Comparison of ENCODE assay signal across 28 cellular contexts in the genomic region with DNA sequence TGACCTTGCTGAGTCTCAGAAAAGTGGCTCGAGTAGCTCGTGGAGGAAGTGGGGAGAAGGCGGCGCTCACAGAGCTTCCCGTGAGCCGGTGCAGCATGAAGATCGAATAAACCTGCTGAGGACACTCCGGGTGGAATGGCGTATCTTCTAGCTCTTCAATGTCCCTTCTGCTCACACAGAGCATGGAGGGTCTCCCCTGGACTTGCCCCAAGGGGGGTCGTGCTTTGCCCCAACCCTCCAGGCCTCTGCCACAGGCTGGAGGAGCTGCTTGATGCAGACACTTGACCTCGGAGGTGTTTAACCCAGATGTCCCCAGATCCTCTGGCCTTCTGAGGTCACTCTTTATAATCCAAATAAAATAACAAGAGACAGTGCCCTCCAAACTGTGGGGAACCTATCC. TPM values are rescaled to one million over a fixed set of nuclear protein-coding genes. Genes with fewer than 3 reads are reported as not detected.
"Had no signal": no experiment of that assay in that cellular context is flagged by ENCODE, and none has a peak within 500 bp of the region (broad histone marks: within the 10 kb centered on the region; RNA-seq: fewer than 3 reads in every experiment).

No MANE protein-coding gene starts in this region.

- DNase-seq: activated CD4-positive, alpha-beta memory T cell treated with anti-CD3 and anti-CD28 coated beads for 36 hours; activated CD4-positive, alpha-beta T cell treated with anti-CD3 and anti-CD28 coated beads for 1 hour; activated CD8-positive, alpha-beta memory T cell treated with anti-CD3 and anti-CD28 coated beads, Interleukin-2, amount 50 U/mL, for 48 hours; activated naive CD4-positive, alpha-beta T cell; activated naive CD8-positive, alpha-beta T cell treated with anti-CD3 and anti-CD28 coated beads, Interleukin-2, amount 10 ng/mL, durations not matched to agents 7 days and 5 days; activated T-cell treated with anti-CD3 and anti-CD28 coated beads, Interleukin-2, amount 50 U/mL, for 72 hours; cortex of kidney; effector CD4-positive, alpha-beta T cell; foreskin keratinocyte; glutamatergic neuron; mesendoderm; nephron progenitor cell; occipital lobe; right cardiac atrium; SK-N-SH; small intestine; stimulated activated CD4-positive, alpha-beta T cell treated with anti-CD3 and anti-CD28 coated beads, Interleukin-4, amount 100 ng/mL, for 4 hours; stimulated activated CD8-positive, alpha-beta memory T cell treated with anti-CD3 and anti-CD28 coated beads, Interleukin-4, amount 100 ng/mL, for 48 hours; T-cell had no signal

- H3K36me3 Mint-ChIP-seq: activated naive CD8-positive, alpha-beta T cell treated with anti-CD3 and anti-CD28 coated beads, Interleukin-2, amount 10 ng/mL, durations not matched to agents 7 days and 5 days; brain; T-cell; type B pancreatic cell had no signal

- H3K9me3 ChIP-seq: suprapubic skin had no signal

- ATAC-seq: activated T-cell treated with anti-CD3 and anti-CD28 coated beads, Interleukin-2, amount 50 U/mL, for 72 hours; foreskin keratinocyte; right cardiac atrium had no signal

- H3K4me3 Mint-ChIP-seq: activated CD4-positive, alpha-beta memory T cell treated with anti-CD3 and anti-CD28 coated beads for 36 hours; activated naive CD8-positive, alpha-beta T cell treated with anti-CD3 and anti-CD28 coated beads, Interleukin-2, amount 10 ng/mL, durations not matched to agents 7 days and 5 days; activated T-cell treated with anti-CD3 and anti-CD28 coated beads, Interleukin-2, amount 50 U/mL, for 72 hours; brain; central memory CD8-positive, alpha-beta T cell; nephron progenitor cell; stimulated activated naive CD8-positive, alpha-beta T cell treated with anti-CD3 and anti-CD28 coated beads, Interleukin-15, Interleukin-2, amounts not matched to agents 100 ng/mL and 50 ng/mL, for 24 hours; T-cell; type B pancreatic cell had no signal

- H3K36me3 ChIP-seq: suprapubic skin had no signal

- H3K4me1 Mint-ChIP-seq: activated naive CD8-positive, alpha-beta T cell treated with anti-CD3 and anti-CD28 coated beads, Interleukin-2, amount 10 ng/mL, durations not matched to agents 7 days and 5 days had no signal

- H3K4me3 ChIP-seq: suprapubic skin had no signal

- H3K4me1 ChIP-seq: foreskin keratinocyte, suprapubic skin had no signal

- H3K27ac Mint-ChIP-seq: activated CD4-positive, alpha-beta memory T cell treated with anti-CD3 and anti-CD28 coated beads for 36 hours; activated naive CD8-positive, alpha-beta T cell treated with anti-CD3 and anti-CD28 coated beads, Interleukin-2, amount 10 ng/mL, durations not matched to agents 7 days and 5 days; activated T-cell treated with anti-CD3 and anti-CD28 coated beads, Interleukin-2, amount 50 U/mL, for 72 hours; nephron progenitor cell; progenitor cell of endocrine pancreas; stimulated activated naive CD8-positive, alpha-beta T cell treated with anti-CD3 and anti-CD28 coated beads, Interleukin-15, Interleukin-2, amounts not matched to agents 100 ng/mL and 50 ng/mL, for 24 hours; type B pancreatic cell had no signal

- H3K27ac ChIP-seq: foreskin keratinocyte, suprapubic skin, VCaP had no signal

RNA-seq across cellular contexts. Expression of a gene that starts 2.2 kb away (rescaled TPM):
- total RNA-seq: activated CD4-positive, alpha-beta memory T cell treated with anti-CD3 and anti-CD28 coated beads for 36 hours; activated naive CD8-positive, alpha-beta T cell treated with anti-CD3 and anti-CD28 coated beads, Interleukin-2, amount 10 ng/mL, durations not matched to agents 7 days and 5 days; activated T-cell treated with anti-CD3 and anti-CD28 coated beads, Interleukin-2, amount 50 U/mL, for 72 hours; endothelial cell of umbilical vein; foreskin keratinocyte; liver; occipital lobe; progenitor cell of endocrine pancreas; right cardiac atrium; T-cell had no signal
- polyA plus RNA-seq: endothelial cell of umbilical vein, foreskin keratinocyte, liver, right cardiac atrium, SK-N-SH, small intestine had no signal

RNA-seq across cellular contexts. Expression of a gene that starts 12.8 kb away (rescaled TPM):
- total RNA-seq: activated CD4-positive, alpha-beta memory T cell treated with anti-CD3 and anti-CD28 coated beads for 36 hours; activated naive CD8-positive, alpha-beta T cell treated with anti-CD3 and anti-CD28 coated beads, Interleukin-2, amount 10 ng/mL, durations not matched to agents 7 days and 5 days; activated T-cell treated with anti-CD3 and anti-CD28 coated beads, Interleukin-2, amount 50 U/mL, for 72 hours; endothelial cell of umbilical vein; foreskin keratinocyte; liver; occipital lobe; progenitor cell of endocrine pancreas; right cardiac atrium; T-cell had no signal
- polyA plus RNA-seq: endothelial cell of umbilical vein, foreskin keratinocyte, liver, right cardiac atrium, SK-N-SH, small intestine had no signal

RNA-seq across cellular contexts. Expression of a gene that starts 16.6 kb away (rescaled TPM):
- total RNA-seq: activated CD4-positive, alpha-beta memory T cell treated with anti-CD3 and anti-CD28 coated beads for 36 hours; activated naive CD8-positive, alpha-beta T cell treated with anti-CD3 and anti-CD28 coated beads, Interleukin-2, amount 10 ng/mL, durations not matched to agents 7 days and 5 days; activated T-cell treated with anti-CD3 and anti-CD28 coated beads, Interleukin-2, amount 50 U/mL, for 72 hours; endothelial cell of umbilical vein; foreskin keratinocyte; occipital lobe; progenitor cell of endocrine pancreas; T-cell had no signal
- polyA plus RNA-seq: foreskin keratinocyte had no signal

RNA-seq across cellular contexts. Expression of a gene that starts 28.0 kb away (rescaled TPM):
- total RNA-seq: activated CD4-positive, alpha-beta memory T cell treated with anti-CD3 and anti-CD28 coated beads for 36 hours; activated naive CD8-positive, alpha-beta T cell treated with anti-CD3 and anti-CD28 coated beads, Interleukin-2, amount 10 ng/mL, durations not matched to agents 7 days and 5 days; activated T-cell treated with anti-CD3 and anti-CD28 coated beads, Interleukin-2, amount 50 U/mL, for 72 hours; endothelial cell of umbilical vein; foreskin keratinocyte; liver; occipital lobe; progenitor cell of endocrine pancreas; right cardiac atrium; T-cell had no signal
- polyA plus RNA-seq: endothelial cell of umbilical vein, foreskin keratinocyte, liver, right cardiac atrium, SK-N-SH, small intestine had no signal

RNA-seq across cellular contexts. Expression of a gene that starts 37.0 kb away (rescaled TPM):
- total RNA-seq: activated CD4-positive, alpha-beta memory T cell treated with anti-CD3 and anti-CD28 coated beads for 36 hours; activated naive CD8-positive, alpha-beta T cell treated with anti-CD3 and anti-CD28 coated beads, Interleukin-2, amount 10 ng/mL, durations not matched to agents 7 days and 5 days; activated T-cell treated with anti-CD3 and anti-CD28 coated beads, Interleukin-2, amount 50 U/mL, for 72 hours; endothelial cell of umbilical vein; foreskin keratinocyte; liver; occipital lobe; progenitor cell of endocrine pancreas; right cardiac atrium; T-cell had no signal
- polyA plus RNA-seq: endothelial cell of umbilical vein, foreskin keratinocyte, liver, right cardiac atrium, SK-N-SH, small intestine had no signal
